Comparison of ENCODE assay signal across 9 cellular contexts in genomic region chr1:7379445-7379971, GRCh38.
DNase-seq lines count a peak whose midpoint lies in the region; ATAC-seq, FAIRE-seq and TF ChIP-seq lines count a peak whose summit lies in the region.
"Had no signal": no experiment of that assay in that cellular context is flagged by ENCODE, and none has a peak within 500 bp of the region (broad histone marks: within the 10 kb centered on the region; RNA-seq: fewer than 3 reads in every experiment).

No MANE protein-coding gene starts in this region.

- no peak for FAIRE-seq in small intestine (lab: Jason Lieb, UNC)
- no peak for FAIRE-seq in GM12892 (lab: Jason Lieb, UNC)

- no peak for TF ChIP-seq CTCF in HFF-Myc (IDR thresholded peaks at IDR 0.05; ENCODE audit: low read depth, low read length, missing control alignments)

- H3K36me3 ChIP-seq in small intestine (ENCODE audit: control insufficient read depth in 2 of 2, insufficient read depth in 2 of 2, low read length in 2 of 2) = no peaks in the 10 kb centered on the region
- H3K36me3 ChIP-seq: heart right ventricle had no signal

- H3K27ac Mint-ChIP-seq in activated T-cell treated with anti-CD3 and anti-CD28 coated beads, Interleukin-2, amount 50 U/mL, for 72 hours = no peak overlapping the region

- ATAC-seq in activated T-cell treated with anti-CD3 and anti-CD28 coated beads, Interleukin-2, amount 50 U/mL, for 72 hours (replicated peaks in 1 of 2) = no peak

- no peak overlapping the region for H3K27ac ChIP-seq in small intestine (ENCODE audit: low read depth in 1 of 2, low read length in 1 of 2)
- H3K27ac ChIP-seq: heart right ventricle had no signal

- no peaks in the 10 kb centered on the region for H3K9me3 ChIP-seq in small intestine (ENCODE audit: control insufficient read depth, low read depth)

- no peaks in the 10 kb centered on the region for H3K4me1 ChIP-seq in small intestine (ENCODE audit: control insufficient read depth in 2 of 2, insufficient read depth in 1 of 2, low read depth in 1 of 2, low read length in 1 of 2)

- DNase-seq in HFF-Myc (ENCODE audit: extremely low read depth, low read depth) (peak; percentile 44), SHP77 (lab: John Stamatoyannopoulos, UW) (peak; percentile 58 to 68), foreskin melanocyte (peak; percentile 72), skeletal muscle cell (ENCODE audit: low read depth) (peak; percentile 57), small intestine (no peak), GM12892 (ENCODE audit: insufficient read length) (no peak)
- no peak for DNase-seq in activated T-cell treated with anti-CD3 and anti-CD28 coated beads, Interleukin-2, amount 50 U/mL, for 72 hours
- no peak for DNase-seq in stimulated activated naive CD4-positive, alpha-beta T cell (lab: John Stamatoyannopoulos, UW)

- peaks cover 5% of the 10 kb centered on the region for H3K27me3 Mint-ChIP-seq in activated T-cell treated with anti-CD3 and anti-CD28 coated beads, Interleukin-2, amount 50 U/mL, for 72 hours (ENCODE audit: low read depth)

- no peak overlapping the region for H3K4me3 Mint-ChIP-seq in activated T-cell treated with anti-CD3 and anti-CD28 coated beads, Interleukin-2, amount 50 U/mL, for 72 hours

- no peaks in the 10 kb centered on the region for H3K36me3 Mint-ChIP-seq in activated T-cell treated with anti-CD3 and anti-CD28 coated beads, Interleukin-2, amount 50 U/mL, for 72 hours (ENCODE audit: insufficient read depth in 2 of 2)

- no peak overlapping the region for H3K4me3 ChIP-seq in HFF-Myc (replicated peaks; ENCODE audit: low read depth, low read length)
- peak overlapping the region; percentile 22 for H3K4me3 ChIP-seq in skeletal muscle cell (ENCODE audit: low read depth, low read length)
- no peak overlapping the region for H3K4me3 ChIP-seq in small intestine (ENCODE audit: low read depth in 1 of 2, low read length in 2 of 2)
- H3K4me3 ChIP-seq: heart right ventricle had no signal

- no peak for TF ChIP-seq POLR2A in GM12892 (IDR thresholded peaks at IDR 0.05; ENCODE audit: low read depth, low read length)

- 26 to 42% (median 41%) methylated on average over 18 of the region's 18 CpGs for WGBS in small intestine, 3 donors

- H3K9me3 Mint-ChIP-seq in activated T-cell treated with anti-CD3 and anti-CD28 coated beads, Interleukin-2, amount 50 U/mL, for 72 hours = no peaks in the 10 kb centered on the region

- H3K4me1 Mint-ChIP-seq in activated T-cell treated with anti-CD3 and anti-CD28 coated beads, Interleukin-2, amount 50 U/mL, for 72 hours (ENCODE audit: low read depth) = no peaks in the 10 kb centered on the region

- H3K27me3 ChIP-seq in small intestine (ENCODE audit: control insufficient read depth in 2 of 2, insufficient read depth in 2 of 2, low read length in 2 of 2) = no peaks in the 10 kb centered on the region
- H3K27me3 ChIP-seq: heart right ventricle had no signal

Comparison
In these comparisons a context has a peak if more than half of its experiments do, and no peak if none do; other contexts are left out.
1. DNase-seq: peak in HFF-Myc (single experiment), SHP77 (2 of 2), foreskin melanocyte (single experiment) and skeletal muscle cell (single experiment); none in small intestine (single experiment), activated T-cell treated with anti-CD3 and anti-CD28 coated beads, Interleukin-2, amount 50 U/mL, for 72 hours (0 of 2), stimulated activated naive CD4-positive, alpha-beta T cell (0 of 6) and GM12892 (single experiment).